In genomic region chr2:10193276-10193675, GRCh38 we compare ENCODE assay signal across 25 cellular contexts.
"Had no signal": no experiment of that assay in that cellular context is flagged by ENCODE, and none has a peak within 500 bp of the region (broad histone marks: within the 10 kb centered on the region; RNA-seq: fewer than 3 reads in every experiment).

No MANE protein-coding gene starts in this region.

- DNase-seq: activated CD4-positive, alpha-beta memory T cell treated with anti-CD3 and anti-CD28 coated beads for 36 hours; activated CD4-positive, alpha-beta T cell treated with anti-CD3 and anti-CD28 coated beads, Interleukin-2, amount 10 ng/mL, durations not matched to agents 7 days and 5 days; activated CD8-positive, alpha-beta memory T cell treated with anti-CD3 and anti-CD28 coated beads, Interleukin-2, amount 50 U/mL, for 4 hours; activated effector memory CD4-positive, alpha-beta T cell treated with Interleukin-2 at 50 U/mL for 16 hours; activated naive CD4-positive, alpha-beta T cell treated with anti-CD3 and anti-CD28 coated beads, Interleukin-2, amount 10 ng/mL, durations not matched to agents 7 days and 5 days; activated naive CD8-positive, alpha-beta T cell treated with anti-CD3 and anti-CD28 coated beads, Interleukin-2, amount 50 U/mL, for 24 hours; activated T-cell treated with anti-CD3 and anti-CD28 coated beads, Interleukin-2, amount 50 U/mL, for 48 hours; caudate nucleus; Karpas-422; KBM-7; NCI-H1048; NCI-H1105 treated with DMSO at 0.1 percent for 48 hours; NCI-H1436; NCI-H1694; NCI-H1930; NCI-H2081 treated with DMSO at 0.1 percent for 48 hours; NCI-H226; NCI-H524; NCI-H69; SIG-M5; T1000 had no signal

- ATAC-seq: activated naive CD8-positive, alpha-beta T cell treated with anti-CD3 and anti-CD28 coated beads, Interleukin-2, amount 50 U/mL, for 24 hours; Panc1; Right ventricle myocardium inferior had no signal

- FAIRE-seq: bronchial epithelial cell, TTC549 had no signal
